Comparison of ENCODE assay signal across 8 cellular contexts in the genomic region with DNA sequence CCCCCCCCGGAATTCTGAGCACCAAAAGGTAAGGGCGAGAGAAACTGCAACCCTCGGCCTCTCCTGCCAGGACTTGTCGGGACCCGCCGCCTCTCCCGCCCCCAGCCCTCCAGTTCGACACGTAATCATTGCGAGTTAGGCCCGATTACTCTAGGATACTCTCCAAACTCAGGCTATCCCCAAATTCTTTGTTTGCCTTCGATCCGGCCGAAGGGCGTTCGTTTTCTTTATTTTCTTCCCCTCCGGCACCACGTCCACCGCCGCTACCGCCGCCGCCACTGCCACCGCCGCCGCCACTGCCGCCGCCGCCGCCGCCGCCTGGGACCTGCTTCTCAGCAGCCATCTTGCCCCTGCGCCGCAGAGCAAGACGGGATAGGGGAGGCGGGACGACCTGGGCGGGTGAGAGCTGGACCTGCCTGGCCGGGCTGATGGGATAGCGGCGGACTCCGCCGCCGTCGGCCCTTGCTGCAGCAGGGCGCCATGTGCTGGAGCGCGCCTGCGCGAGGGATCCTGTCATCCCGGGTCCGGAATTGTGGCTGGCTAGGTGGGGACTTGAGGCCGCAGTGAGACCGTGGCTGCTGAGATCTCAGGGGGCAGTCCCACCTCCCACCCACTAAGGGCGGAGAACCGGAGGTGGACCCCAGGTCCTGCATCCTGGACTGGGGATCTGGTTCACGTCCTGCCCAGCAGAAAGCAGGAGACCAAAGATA. TPM values are rescaled to one million over a fixed set of nuclear protein-coding genes. Genes with fewer than 3 reads are reported as not detected.
DNase-seq lines count a peak whose midpoint lies in the region; ATAC-seq, FAIRE-seq and TF ChIP-seq lines count a peak whose summit lies in the region.

Gene SRP68, minus strand, starts transcription at position 369 of the 710 bp plus-strand sequence. Its CDS starts 26 bp downstream, at position 343.

- H3K36me3 Mint-ChIP-seq in activated T-cell treated with anti-CD3 and anti-CD28 coated beads, Interleukin-2, amount 50 U/mL, for 72 hours (ENCODE audit: insufficient read depth in 2 of 2) = peaks cover 12 to 23% of the 10 kb centered on the region in 2 donors

- no peaks in the 10 kb centered on the region for H3K9me3 Mint-ChIP-seq in activated T-cell treated with anti-CD3 and anti-CD28 coated beads, Interleukin-2, amount 50 U/mL, for 72 hours

- H3K27ac Mint-ChIP-seq in activated T-cell treated with anti-CD3 and anti-CD28 coated beads, Interleukin-2, amount 50 U/mL, for 72 hours = peak within 1 kb of the TSS; percentile 99

- peak within 1 kb of the TSS; percentile 48 to 81 (median 80) for H3K27ac ChIP-seq in esophagus muscularis mucosa (replicated peaks in 1 of 4)

- TF ChIP-seq POLR2A in esophagus muscularis mucosa (IDR thresholded peaks at IDR 0.05; ENCODE audit: low read depth) = peak; percentile 42

- intact Hi-C loops in esophagus muscularis mucosa (cut with DNase I) = no loop called here

- H3K4me1 Mint-ChIP-seq in activated T-cell treated with anti-CD3 and anti-CD28 coated beads, Interleukin-2, amount 50 U/mL, for 72 hours (ENCODE audit: low read depth) = peaks cover 43% of the 10 kb centered on the region

- H3K4me3 Mint-ChIP-seq in activated T-cell treated with anti-CD3 and anti-CD28 coated beads, Interleukin-2, amount 50 U/mL, for 72 hours = peak within 1 kb of the TSS; percentile 98

- peak within 1 kb of the TSS; percentile 72 to 84 (median 78) for H3K4me3 ChIP-seq in esophagus muscularis mucosa

- DNase-seq in DMS 273 treated with DMSO at 0.1 percent for 48 hours (lab: John Stamatoyannopoulos, UW) = peak; percentile 72
- DNase-seq in KG1 (lab: John Stamatoyannopoulos, UW) = peak; percentile 56
- DNase-seq in RCC 7860 (ENCODE audit: low spot score) = peak; percentile 82
- peak; percentile 90 to 91 for DNase-seq in activated T-cell treated with anti-CD3 and anti-CD28 coated beads, Interleukin-2, amount 50 U/mL, for 72 hours
- DNase-seq in esophagus muscularis mucosa (ENCODE audit: extremely low spot score) = peak; percentile 97
- peak; percentile 92 for DNase-seq in myocyte (ENCODE audit: low read depth)
- DNase-seq in stimulated activated CD8-positive, alpha-beta memory T cell treated with anti-CD3 and anti-CD28 coated beads, Interleukin-7, amount 100 ng/mL, for 4 hours (ENCODE audit: low read depth in 2 of 2) = peak; percentile 71 to 81

- 0% methylated on average over 12 of the region's 57 CpGs for WGBS in esophagus muscularis mucosa

- H3K27me3 ChIP-seq in esophagus muscularis mucosa = peaks cover 19 to 41% (median 36%) of the 10 kb centered on the region in 4 donors

- peaks cover 59 to 75% (median 64%) of the 10 kb centered on the region in 4 donors for H3K4me1 ChIP-seq in esophagus muscularis mucosa

- FAIRE-seq in RCC 7860 (lab: Jason Lieb, UNC) = no peak

- TF ChIP-seq EP300 in esophagus muscularis mucosa (IDR thresholded peaks at IDR 0.05) = no peak

- H3K36me3 ChIP-seq in esophagus muscularis mucosa = peaks cover 10 to 25% (median 24%) of the 10 kb centered on the region in 4 donors

- H3K9me3 ChIP-seq in esophagus muscularis mucosa = no peaks in the 10 kb centered on the region

- peaks cover 34% of the 10 kb centered on the region for H3K27me3 Mint-ChIP-seq in activated T-cell treated with anti-CD3 and anti-CD28 coated beads, Interleukin-2, amount 50 U/mL, for 72 hours (ENCODE audit: low read depth)

- peak in 1 of 3 experiments; percentile 18 for TF ChIP-seq CTCF in esophagus muscularis mucosa (IDR thresholded peaks at IDR 0.05)

- peak; percentile 82 for ATAC-seq in GM21576 (IDR thresholded peaks at IDR 0.05; ENCODE audit: unreplicated experiment)
- peak; percentile 85 to 88 for ATAC-seq in activated T-cell treated with anti-CD3 and anti-CD28 coated beads, Interleukin-2, amount 50 U/mL, for 72 hours (replicated peaks in 1 of 2)

RNA-seq across cellular contexts. Expression of gene SRP68, which starts in this region (rescaled TPM):
- 100 to 1,000 TPM; 138 to 144 TPM for total RNA-seq in activated T-cell treated with anti-CD3 and anti-CD28 coated beads, Interleukin-2, amount 50 U/mL, for 72 hours
- total RNA-seq in esophagus muscularis mucosa (10 to 100 TPM; 41.9 to 56.9 (median 50.0) TPM), myocyte (32.5 and 41.7 TPM in 2 replicates)
- 60.6 TPM for polyA plus RNA-seq in myocyte (2012)

Comparison
In these comparisons a context has a peak if more than half of its experiments do, and no peak if none do; other contexts are left out.
1. Peak in every context shown above with its lines: DNase-seq, ATAC-seq, H3K4me3 ChIP-seq and H3K27ac ChIP-seq.